In the genomic region with DNA sequence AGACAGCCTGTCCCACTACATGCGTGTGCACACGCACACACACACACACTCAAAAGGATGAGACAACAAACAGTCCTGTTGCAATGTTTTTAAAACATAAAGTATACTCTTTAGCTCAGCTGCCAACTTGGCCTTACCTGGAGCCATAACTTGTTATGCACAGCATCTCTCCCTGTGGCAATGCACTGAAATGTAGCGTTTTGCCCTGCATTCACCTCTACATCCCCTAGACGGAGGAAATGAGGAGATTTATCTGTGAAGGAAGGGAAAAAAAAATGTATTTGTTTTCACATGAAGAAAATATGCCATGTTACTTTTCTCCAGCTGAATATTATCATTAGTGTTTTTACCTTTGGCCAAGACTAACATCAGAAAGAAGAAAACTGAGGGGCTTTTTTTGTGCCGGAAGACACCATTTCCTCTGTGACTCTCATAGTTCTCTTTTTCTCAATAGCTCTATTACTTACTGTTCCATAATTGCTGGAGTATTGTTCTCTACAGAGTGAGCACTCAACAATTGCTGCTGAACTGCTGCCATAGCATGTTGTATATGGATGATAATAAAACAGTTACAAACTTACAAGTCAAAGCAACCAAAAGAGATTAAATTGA, we compare ENCODE assay signal across 12 cellular contexts.
A peak's percentile ranks its signal among the peaks of the same experiment; 100 is the strongest.
DNase-seq lines count a peak whose midpoint lies in the region; ATAC-seq, FAIRE-seq and TF ChIP-seq lines count a peak whose summit lies in the region.
"Had no signal": no experiment of that assay in that cellular context is flagged by ENCODE, and none has a peak within 500 bp of the region (broad histone marks: within the 10 kb centered on the region; RNA-seq: fewer than 3 reads in every experiment).

No MANE protein-coding gene starts in this region.

- POLR2A ChIA-PET in PC-3 (lab: Charles Lee; ENCODE audit: unreplicated experiment), result no interaction called here

- no peak for DNase-seq in T-helper 17 cell
- no peak for DNase-seq in PC-3
- no peak for DNase-seq in H54 (ENCODE audit: insufficient read length, low spot score)
- no peak for DNase-seq in activated CD8-positive, alpha-beta memory T cell treated with anti-CD3 and anti-CD28 coated beads for 24 hours
- DNase-seq: NCI-H2107, stomach had no signal

- H3K27me3 Mint-ChIP-seq in T-helper 17 cell, result no peaks in the 10 kb centered on the region

- H3K4me1 ChIP-seq in BLaER1 (peaks cover 32% of the 10 kb centered on the region), PC-3 (ENCODE audit: insufficient read depth, low read length) (no peaks in the 10 kb centered on the region)

- BruUV-seq in PC-3 (replicated peaks; lab: Mats Ljungman, UMichigan), result no TSS peak

- no peaks in the 10 kb centered on the region for H3F3A ChIP-seq in PC-3 (ENCODE audit: low read length, unreplicated experiment)

- no peak overlapping the region for H2AFZ ChIP-seq in PC-3 (ENCODE audit: low read length)

- no peaks in the 10 kb centered on the region for H3K36me3 Mint-ChIP-seq in T-helper 17 cell (ENCODE audit: low read depth)

- H3K4me3 Mint-ChIP-seq in T-helper 17 cell, result no peak overlapping the region

- ATAC-seq in GM19324 (IDR thresholded peaks at IDR 0.05; ENCODE audit: low FRiP score, unreplicated experiment) (peak; percentile 72), HG02938 (IDR thresholded peaks at IDR 0.05; ENCODE audit: unreplicated experiment) (peak; percentile 64), T-helper 17 cell (peak; percentile 45), PC-3 (no peak), HG02759 (IDR thresholded peaks at IDR 0.05; ENCODE audit: unreplicated experiment) (no peak)
- ATAC-seq: gastroesophageal sphincter had no signal

- FAIRE-seq in H54 (lab: Jason Lieb, UNC), result no peak

- H3K36me3 ChIP-seq in BLaER1 (no peaks in the 10 kb centered on the region), PC-3 (ENCODE audit: low read depth, low read length) (no peaks in the 10 kb centered on the region)
- H3K36me3 ChIP-seq: gastroesophageal sphincter had no signal

- H3K4me1 Mint-ChIP-seq in T-helper 17 cell, result peaks cover 4% of the 10 kb centered on the region

- H3K27me3 ChIP-seq in BLaER1 (no peaks in the 10 kb centered on the region), PC-3 (ENCODE audit: low read length) (no peaks in the 10 kb centered on the region)
- H3K27me3 ChIP-seq: gastroesophageal sphincter, stomach had no signal

- H4K20me1 ChIP-seq in BLaER1 (no peaks in the 10 kb centered on the region), PC-3 (ENCODE audit: low read length) (no peaks in the 10 kb centered on the region)

- H3K27ac Mint-ChIP-seq in T-helper 17 cell, result no peak overlapping the region

- TF ChIP-seq POLR2A in H54 (IDR thresholded peaks at IDR 0.05; ENCODE audit: low read depth, low read length), result no peak

- H3K4me3 ChIP-seq in BLaER1, result no peak overlapping the region
- no peak overlapping the region for H3K4me3 ChIP-seq in PC-3 (ENCODE audit: low read length)
- H3K4me3 ChIP-seq: gastroesophageal sphincter, SK-N-MC, stomach had no signal

- no peak overlapping the region for H3K9ac ChIP-seq in BLaER1
- H3K9ac ChIP-seq in PC-3 (ENCODE audit: low read length), result no peak overlapping the region

- no peaks in the 10 kb centered on the region for H3K9me3 ChIP-seq in BLaER1
- H3K9me3 ChIP-seq in T-helper 17 cell (ENCODE audit: control insufficient read depth, low read length, poor library complexity, severe bottlenecking), result no peaks in the 10 kb centered on the region
- H3K9me3 ChIP-seq in PC-3 (ENCODE audit: low read length), result no peaks in the 10 kb centered on the region
- H3K9me3 ChIP-seq: gastroesophageal sphincter, stomach had no signal

- H3K27ac ChIP-seq in BLaER1, result peak overlapping the region; percentile 35; the same call in 1 of the 2 replicates
- no peak overlapping the region for H3K27ac ChIP-seq in PC-3 (ENCODE audit: low read length)
- H3K27ac ChIP-seq: gastroesophageal sphincter, SK-N-MC, stomach had no signal

- H3K4me2 ChIP-seq in BLaER1, result peak overlapping the region; percentile 65
- no peak overlapping the region for H3K4me2 ChIP-seq in PC-3 (ENCODE audit: low read length)

- no peak for TF ChIP-seq CTCF in PC-3 (conservative IDR thresholded peaks at IDR 0.05; ENCODE audit: low read depth, low read length)

- CTCF ChIA-PET in PC-3 (lab: Charles Lee), result no interaction called here

- no peaks in the 10 kb centered on the region for H3K9me2 ChIP-seq in PC-3 (replicated peaks; ENCODE audit: low read length)

- H3K79me2 ChIP-seq in PC-3 (ENCODE audit: low read length), result no peaks in the 10 kb centered on the region

- intact Hi-C loops in PC-3 (cut with micrococcal nuclease), result no loop called here

Comparison
In these comparisons a context has a peak if more than half of its experiments do, and no peak if none do; other contexts are left out.
1. ATAC-seq: peak in GM19324 (single experiment), HG02938 (single experiment) and T-helper 17 cell (single experiment); none in PC-3 (single experiment) and HG02759 (single experiment).